18 cellular contexts compared by ENCODE assay signal in genomic region chr5:56922922-56923321, GRCh38.
"Had no signal": no experiment of that assay in that cellular context is flagged by ENCODE, and none has a peak within 500 bp of the region (broad histone marks: within the 10 kb centered on the region; RNA-seq: fewer than 3 reads in every experiment).

No MANE protein-coding gene starts in this region.

- DNase-seq: colonic mucosa; cortex of kidney; effector CD8-positive, alpha-beta T cell; effector memory CD8-positive, alpha-beta T cell; foreskin keratinocyte; heart left ventricle; hypothalamus; left cardiac atrium; left lung; left ventricle myocardium superior; lower lobe of right lung; mesendoderm; midbrain; naive thymus-derived CD4-positive, alpha-beta T cell had no signal

- H2AFZ ChIP-seq: hepatocyte had no signal

- H3K27ac Mint-ChIP-seq: dendritic cell treated with granulocyte-macrophage colony-stimulating factor and Interleukin-4, amounts not matched to agents 40 ng/mL and 50 ng/mL, for 4 days; effector memory CD8-positive, alpha-beta T cell; naive thymus-derived CD4-positive, alpha-beta T cell had no signal

- H3K4me3 ChIP-seq: colonic mucosa, esophagus muscularis mucosa, gastroesophageal sphincter, heart left ventricle, hepatocyte, left lung, lower lobe of right lung had no signal

- H3K9me3 ChIP-seq: colonic mucosa, esophagus muscularis mucosa, gastroesophageal sphincter, heart left ventricle, left lung, lower lobe of right lung had no signal

- H3K27me3 Mint-ChIP-seq: dendritic cell treated with granulocyte-macrophage colony-stimulating factor and Interleukin-4, amounts not matched to agents 40 ng/mL and 50 ng/mL, for 4 days; effector memory CD8-positive, alpha-beta T cell; naive thymus-derived CD4-positive, alpha-beta T cell had no signal

- H3K4me1 ChIP-seq: colonic mucosa, esophagus muscularis mucosa, foreskin keratinocyte, left lung, lower lobe of right lung had no signal

- H3K36me3 ChIP-seq: colonic mucosa had no signal

- H3K27me3 ChIP-seq: colonic mucosa, esophagus muscularis mucosa, foreskin keratinocyte, gastroesophageal sphincter, heart left ventricle, hepatocyte, left lung had no signal

- ATAC-seq: effector memory CD8-positive, alpha-beta T cell; foreskin keratinocyte; gastroesophageal sphincter; heart left ventricle; left cardiac atrium; left lung; left ventricle myocardium superior; lower lobe of right lung; naive thymus-derived CD4-positive, alpha-beta T cell had no signal

- H3K9me3 Mint-ChIP-seq: dendritic cell treated with granulocyte-macrophage colony-stimulating factor and Interleukin-4, amounts not matched to agents 40 ng/mL and 50 ng/mL, for 4 days; effector memory CD8-positive, alpha-beta T cell; naive thymus-derived CD4-positive, alpha-beta T cell had no signal

- H3K4me3 Mint-ChIP-seq: dendritic cell treated with granulocyte-macrophage colony-stimulating factor and Interleukin-4, amounts not matched to agents 40 ng/mL and 50 ng/mL, for 4 days; effector memory CD8-positive, alpha-beta T cell; naive thymus-derived CD4-positive, alpha-beta T cell had no signal

- H3K27ac ChIP-seq: colonic mucosa, esophagus muscularis mucosa, foreskin keratinocyte, gastroesophageal sphincter, heart left ventricle, hepatocyte, left lung, lower lobe of right lung had no signal

- H3K4me2 ChIP-seq: hepatocyte had no signal
